In the genomic region with DNA sequence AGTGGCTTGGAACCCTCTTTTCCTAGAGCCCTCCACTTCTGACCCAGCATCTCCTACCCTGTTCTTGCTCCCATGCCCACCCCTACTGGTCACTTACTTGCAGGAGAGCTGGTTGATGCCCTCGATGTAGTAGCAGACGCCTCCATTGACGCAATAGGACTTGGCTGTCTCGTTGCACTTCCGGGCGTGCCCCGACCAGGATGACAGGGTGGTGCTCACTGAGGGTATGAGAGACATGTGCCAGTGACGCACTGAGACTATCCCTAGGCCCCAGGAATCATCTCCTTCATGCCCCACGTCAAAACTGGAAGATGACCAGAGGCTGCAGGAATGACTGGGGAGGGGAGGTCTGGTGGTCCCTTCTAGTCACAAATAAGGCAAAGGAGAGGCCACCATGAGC, we compare ENCODE assay signal across 19 cellular contexts.
DNase-seq lines count a peak whose midpoint lies in the region; ATAC-seq and TF ChIP-seq lines count a peak whose summit lies in the region.
"Had no signal": no experiment of that assay in that cellular context is flagged by ENCODE, and none has a peak within 500 bp of the region (broad histone marks: within the 10 kb centered on the region; RNA-seq: fewer than 3 reads in every experiment).

No MANE protein-coding gene starts in this region.

- H3K9me3 Mint-ChIP-seq in neural progenitor cell = peaks cover 3% of the 10 kb centered on the region

- H3K4me3 ChIP-seq in RWPE2 (ENCODE audit: severe bottlenecking) (no peak overlapping the region), epithelial cell of esophagus (ENCODE audit: low read length) (no peak overlapping the region), neural progenitor cell (no peak overlapping the region)
- H3K4me3 ChIP-seq: GM12878, GM23338 had no signal

- H3K36me3 ChIP-seq in RWPE2 (ENCODE audit: low read depth) = no peaks in the 10 kb centered on the region
- H3K36me3 ChIP-seq in neural progenitor cell = no peaks in the 10 kb centered on the region
- H3K36me3 ChIP-seq: BE2C had no signal

- no peaks in the 10 kb centered on the region for H3K36me3 Mint-ChIP-seq in neural progenitor cell
- H3K36me3 Mint-ChIP-seq: CD4-positive, CD25-positive, alpha-beta regulatory T cell; CD8-positive, alpha-beta memory T cell had no signal

- H3K27ac ChIP-seq in RWPE2 (ENCODE audit: poor library complexity, severe bottlenecking) (no peak overlapping the region), neural progenitor cell (no peak overlapping the region)

- H4K20me1 ChIP-seq in neural progenitor cell (ENCODE audit: low read depth) = no peaks in the 10 kb centered on the region

- no peaks in the 10 kb centered on the region for H3K79me2 ChIP-seq in neural progenitor cell (ENCODE audit: low read depth)

- peak overlapping the region; percentile 91 for H3K27ac Mint-ChIP-seq in neural progenitor cell
- H3K27ac Mint-ChIP-seq: GM23338, IgD-negative memory B cell had no signal

- no peaks in the 10 kb centered on the region for H3F3A ChIP-seq in neural progenitor cell (ENCODE audit: low read depth)

- ATAC-seq in RWPE2 (ENCODE audit: low read depth) (0 out of 3 replicates have a peak, but pooled peaks have one; percentile 17), GM18867 (IDR thresholded peaks at IDR 0.05; ENCODE audit: unreplicated experiment) (no peak)
- ATAC-seq: HCT116 had no signal

- no peak for DNase-seq in RWPE2 (ENCODE audit: low spot score)
- peak; percentile 39 for DNase-seq in epithelial cell of esophagus (ENCODE audit: low read depth)
- DNase-seq in neural progenitor cell (ENCODE audit: low spot score) = no peak
- no peak for DNase-seq in GOT3 (lab: John Stamatoyannopoulos, UW)
- no peak for DNase-seq in NCI-H82 (lab: John Stamatoyannopoulos, UW)
- DNase-seq: BE2C; C1 segment of cervical spinal cord; CD4-positive, CD25-positive, alpha-beta regulatory T cell; CD8-positive, alpha-beta memory T cell; COR-L47; DMS 273 treated with DMSO at 0.1 percent for 48 hours; DMS53; DND-41; EL had no signal

- TF ChIP-seq CTCF in RWPE2 (IDR thresholded peaks at IDR 0.05; ENCODE audit: poor library complexity, severe bottlenecking) (no peak), epithelial cell of esophagus (IDR thresholded peaks at IDR 0.05; ENCODE audit: insufficient read depth, low read depth, low read length, missing control alignments) (no peak), neural progenitor cell (IDR thresholded peaks at IDR 0.05) (no peak)

- no peak overlapping the region for H3K4me2 ChIP-seq in neural progenitor cell
- H3K4me2 ChIP-seq: GM23338 had no signal

- H3K4me3 Mint-ChIP-seq in neural progenitor cell = no peak overlapping the region
- H3K4me3 Mint-ChIP-seq: CD4-positive, CD25-positive, alpha-beta regulatory T cell; CD8-positive, alpha-beta memory T cell; GM23338; IgD-negative memory B cell had no signal

- H3K9me3 ChIP-seq in RWPE2 (ENCODE audit: severe bottlenecking) (no peaks in the 10 kb centered on the region), neural progenitor cell (ENCODE audit: low read depth) (no peaks in the 10 kb centered on the region)
- H3K9me3 ChIP-seq: BE2C had no signal

- H3K9ac ChIP-seq in neural progenitor cell = no peak overlapping the region

- no peak overlapping the region for H2AFZ ChIP-seq in neural progenitor cell (replicated peaks)
- H2AFZ ChIP-seq: GM23338 had no signal

- no peaks in the 10 kb centered on the region for H3K4me1 Mint-ChIP-seq in neural progenitor cell
- H3K4me1 Mint-ChIP-seq: CD4-positive, CD25-positive, alpha-beta regulatory T cell; CD8-positive, alpha-beta memory T cell; IgD-negative memory B cell had no signal

- H3K27me3 ChIP-seq in RWPE2 (ENCODE audit: insufficient read depth, poor library complexity, severe bottlenecking) (no peaks in the 10 kb centered on the region), neural progenitor cell (peaks cover 3% of the 10 kb centered on the region)
- H3K27me3 ChIP-seq: BE2C had no signal

- H3K27me3 Mint-ChIP-seq in neural progenitor cell (ENCODE audit: insufficient read depth, low read depth) = peaks cover 8% of the 10 kb centered on the region

- H3K4me1 ChIP-seq in RWPE2 (ENCODE audit: insufficient read depth, poor library complexity, severe bottlenecking) (peaks cover 2% of the 10 kb centered on the region), neural progenitor cell (no peaks in the 10 kb centered on the region)
- H3K4me1 ChIP-seq: BE2C had no signal
